Comparison of ENCODE assay signal across 1 cellular context in genomic region chr2:42854207-42854818, GRCh38.
TF ChIP-seq lines count a peak whose summit lies in the region.

No MANE protein-coding gene starts in this region.

TF ChIP-seq in HepG2, 621 proteins besides CTCF, POLR2A, EP300 and RAD21 (continued from another document and continues in another):
- TF ChIP-seq SIN3A (IDR thresholded peaks at IDR 0.05; ENCODE audit: borderline replicate concordance, low read depth, low read length) (peak; percentile 28; the same call in 1 of the 2 replicates), ZNF556 (CRISPR knock-in tag; IDR thresholded peaks at IDR 0.05; ENCODE audit: borderline replicate concordance) (peak; percentile 60; the same call in 1 of the 2 replicates), NPAS2 (CRISPR knock-in tag; IDR thresholded peaks at IDR 0.05; ENCODE audit: borderline replicate concordance) (no peak), PCBP1 (IDR thresholded peaks at IDR 0.05; ENCODE audit: borderline replicate concordance, low read depth, low read length) (0 out of 2 replicates have a peak, but pooled peaks have one; percentile 32), ZEB1 (IDR thresholded peaks at IDR 0.05; ENCODE audit: insufficient replicate concordance, low read depth) (no peak), ZNF737 (CRISPR knock-in tag; IDR thresholded peaks at IDR 0.05; ENCODE audit: borderline replicate concordance) (0 out of 2 replicates have a peak, but pooled peaks have one; percentile 55), CHCHD3 (CRISPR knock-in tag; IDR thresholded peaks at IDR 0.05) (no peak), RELA (CRISPR knock-in tag; IDR thresholded peaks at IDR 0.05) (no peak), ONECUT2 (CRISPR knock-in tag; IDR thresholded peaks at IDR 0.05) (no peak), MEF2D (CRISPR knock-in tag; IDR thresholded peaks at IDR 0.05) (peak; percentile 63; the same call in 1 of the 2 replicates), PITX1 (CRISPR knock-in tag; IDR thresholded peaks at IDR 0.05) (peak; percentile 71), TFE3 (CRISPR knock-in tag; IDR thresholded peaks at IDR 0.05) (no peak), ZNF781 (CRISPR knock-in tag; IDR thresholded peaks at IDR 0.05; ENCODE audit: borderline replicate concordance, not compliant biosample characterization) (no peak), HDAC6 (IDR thresholded peaks at IDR 0.05; ENCODE audit: low read depth, low read length) (no peak), KDM2A (CRISPR knock-in tag; IDR thresholded peaks at IDR 0.05; ENCODE audit: borderline replicate concordance, low read depth) (peak; percentile 40; the same call in 1 of the 2 replicates), NFE2L2 (IDR thresholded peaks at IDR 0.05; ENCODE audit: low read length) (no peak), BCL6 (CRISPR knock-in tag; IDR thresholded peaks at IDR 0.05) (0 out of 2 replicates have a peak, but pooled peaks have one; percentile 57), ZNF770 (CRISPR knock-in tag; IDR thresholded peaks at IDR 0.05) (peak; percentile 62; the same call in 1 of the 2 replicates), SALL1 (CRISPR knock-in tag; IDR thresholded peaks at IDR 0.05) (peak; percentile 79), PRDM10 (CRISPR knock-in tag; IDR thresholded peaks at IDR 0.05; ENCODE audit: low read depth) (no peak), RFXANK (CRISPR knock-in tag; IDR thresholded peaks at IDR 0.05) (no peak), ZNF264 (CRISPR knock-in tag; IDR thresholded peaks at IDR 0.05) (no peak), KDM3A (CRISPR knock-in tag; IDR thresholded peaks at IDR 0.05; ENCODE audit: low read depth) (peak; percentile 46; the same call in 1 of the 2 replicates), ZNF839 (CRISPR knock-in tag; IDR thresholded peaks at IDR 0.05; ENCODE audit: borderline replicate concordance) (peak; percentile 46; the same call in 1 of the 2 replicates), RFX1 (IDR thresholded peaks at IDR 0.05) (no peak), ZNF296 (CRISPR knock-in tag; conservative IDR thresholded peaks at IDR 0.05) (no peak; the same call in 1 of the 2 replicates), ZC3H13 (CRISPR knock-in tag; IDR thresholded peaks at IDR 0.05) (no peak), KLF11 (CRISPR knock-in tag; IDR thresholded peaks at IDR 0.05) (no peak), ZZZ3 (CRISPR knock-in tag; IDR thresholded peaks at IDR 0.05; ENCODE audit: borderline replicate concordance) (no peak), ZNF670 (CRISPR knock-in tag; IDR thresholded peaks at IDR 0.05; ENCODE audit: borderline replicate concordance) (no peak), ZNF558 (CRISPR knock-in tag; IDR thresholded peaks at IDR 0.05; ENCODE audit: borderline replicate concordance) (no peak), ZSCAN31 (CRISPR knock-in tag; IDR thresholded peaks at IDR 0.05; ENCODE audit: low read depth) (no peak), IKZF5 (CRISPR knock-in tag; IDR thresholded peaks at IDR 0.05) (no peak), FIP1L1 (IDR thresholded peaks at IDR 0.05; ENCODE audit: borderline replicate concordance, insufficient read depth, low read depth, low read length) (no peak), CENPT (CRISPR knock-in tag; IDR thresholded peaks at IDR 0.05; ENCODE audit: low read depth) (no peak), CREB1 (IDR thresholded peaks at IDR 0.05) (no peak), CREB1 (CRISPR knock-in tag; IDR thresholded peaks at IDR 0.05) (no peak), ZNF354B (CRISPR knock-in tag; IDR thresholded peaks at IDR 0.05) (no peak), BORCS8-MEF2B (CRISPR knock-in tag; IDR thresholded peaks at IDR 0.05) (peak; percentile 63), MXD4 (CRISPR knock-in tag; IDR thresholded peaks at IDR 0.05) (no peak; the same call in 1 of the 2 replicates), ATRX (CRISPR knock-in tag; IDR thresholded peaks at IDR 0.05; ENCODE audit: borderline replicate concordance) (no peak)
- TF ChIP-seq, protein P1, sequence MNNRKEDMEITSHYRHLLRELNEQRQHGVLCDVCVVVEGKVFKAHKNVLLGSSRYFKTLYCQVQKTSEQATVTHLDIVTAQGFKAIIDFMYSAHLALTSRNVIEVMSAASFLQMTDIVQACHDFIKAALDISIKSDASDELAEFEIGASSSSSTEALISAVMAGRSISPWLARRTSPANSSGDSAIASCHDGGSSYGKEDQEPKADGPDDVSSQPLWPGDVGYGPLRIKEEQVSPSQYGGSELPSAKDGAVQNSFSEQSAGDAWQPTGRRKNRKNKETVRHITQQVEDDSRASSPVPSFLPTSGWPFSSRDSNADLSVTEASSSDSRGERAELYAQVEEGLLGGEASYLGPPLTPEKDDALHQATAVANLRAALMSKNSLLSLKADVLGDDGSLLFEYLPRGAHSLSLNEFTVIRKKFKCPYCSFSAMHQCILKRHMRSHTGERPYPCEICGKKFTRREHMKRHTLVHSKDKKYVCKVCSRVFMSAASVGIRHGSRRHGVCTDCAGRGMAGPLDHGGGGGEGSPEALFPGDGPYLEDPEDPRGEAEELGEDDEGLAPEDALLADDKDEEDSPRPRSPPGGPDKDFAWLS (CRISPR knock-in tag; IDR thresholded peaks at IDR 0.05; ENCODE audit: borderline replicate concordance): peak; percentile 34; the same call in 1 of the 2 replicates
- TF ChIP-seq, protein P2, sequence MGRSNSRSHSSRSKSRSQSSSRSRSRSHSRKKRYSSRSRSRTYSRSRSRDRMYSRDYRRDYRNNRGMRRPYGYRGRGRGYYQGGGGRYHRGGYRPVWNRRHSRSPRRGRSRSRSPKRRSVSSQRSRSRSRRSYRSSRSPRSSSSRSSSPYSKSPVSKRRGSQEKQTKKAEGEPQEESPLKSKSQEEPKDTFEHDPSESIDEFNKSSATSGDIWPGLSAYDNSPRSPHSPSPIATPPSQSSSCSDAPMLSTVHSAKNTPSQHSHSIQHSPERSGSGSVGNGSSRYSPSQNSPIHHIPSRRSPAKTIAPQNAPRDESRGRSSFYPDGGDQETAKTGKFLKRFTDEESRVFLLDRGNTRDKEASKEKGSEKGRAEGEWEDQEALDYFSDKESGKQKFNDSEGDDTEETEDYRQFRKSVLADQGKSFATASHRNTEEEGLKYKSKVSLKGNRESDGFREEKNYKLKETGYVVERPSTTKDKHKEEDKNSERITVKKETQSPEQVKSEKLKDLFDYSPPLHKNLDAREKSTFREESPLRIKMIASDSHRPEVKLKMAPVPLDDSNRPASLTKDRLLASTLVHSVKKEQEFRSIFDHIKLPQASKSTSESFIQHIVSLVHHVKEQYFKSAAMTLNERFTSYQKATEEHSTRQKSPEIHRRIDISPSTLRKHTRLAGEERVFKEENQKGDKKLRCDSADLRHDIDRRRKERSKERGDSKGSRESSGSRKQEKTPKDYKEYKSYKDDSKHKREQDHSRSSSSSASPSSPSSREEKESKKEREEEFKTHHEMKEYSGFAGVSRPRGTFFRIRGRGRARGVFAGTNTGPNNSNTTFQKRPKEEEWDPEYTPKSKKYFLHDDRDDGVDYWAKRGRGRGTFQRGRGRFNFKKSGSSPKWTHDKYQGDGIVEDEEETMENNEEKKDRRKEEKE (IDR thresholded peaks at IDR 0.05): no peak
- TF ChIP-seq, protein P3, sequence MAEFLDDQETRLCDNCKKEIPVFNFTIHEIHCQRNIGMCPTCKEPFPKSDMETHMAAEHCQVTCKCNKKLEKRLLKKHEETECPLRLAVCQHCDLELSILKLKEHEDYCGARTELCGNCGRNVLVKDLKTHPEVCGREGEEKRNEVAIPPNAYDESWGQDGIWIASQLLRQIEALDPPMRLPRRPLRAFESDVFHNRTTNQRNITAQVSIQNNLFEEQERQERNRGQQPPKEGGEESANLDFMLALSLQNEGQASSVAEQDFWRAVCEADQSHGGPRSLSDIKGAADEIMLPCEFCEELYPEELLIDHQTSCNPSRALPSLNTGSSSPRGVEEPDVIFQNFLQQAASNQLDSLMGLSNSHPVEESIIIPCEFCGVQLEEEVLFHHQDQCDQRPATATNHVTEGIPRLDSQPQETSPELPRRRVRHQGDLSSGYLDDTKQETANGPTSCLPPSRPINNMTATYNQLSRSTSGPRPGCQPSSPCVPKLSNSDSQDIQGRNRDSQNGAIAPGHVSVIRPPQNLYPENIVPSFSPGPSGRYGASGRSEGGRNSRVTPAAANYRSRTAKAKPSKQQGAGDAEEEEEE (CRISPR knock-in tag; IDR thresholded peaks at IDR 0.05; ENCODE audit: borderline replicate concordance): no peak
- TF ChIP-seq, protein P4, sequence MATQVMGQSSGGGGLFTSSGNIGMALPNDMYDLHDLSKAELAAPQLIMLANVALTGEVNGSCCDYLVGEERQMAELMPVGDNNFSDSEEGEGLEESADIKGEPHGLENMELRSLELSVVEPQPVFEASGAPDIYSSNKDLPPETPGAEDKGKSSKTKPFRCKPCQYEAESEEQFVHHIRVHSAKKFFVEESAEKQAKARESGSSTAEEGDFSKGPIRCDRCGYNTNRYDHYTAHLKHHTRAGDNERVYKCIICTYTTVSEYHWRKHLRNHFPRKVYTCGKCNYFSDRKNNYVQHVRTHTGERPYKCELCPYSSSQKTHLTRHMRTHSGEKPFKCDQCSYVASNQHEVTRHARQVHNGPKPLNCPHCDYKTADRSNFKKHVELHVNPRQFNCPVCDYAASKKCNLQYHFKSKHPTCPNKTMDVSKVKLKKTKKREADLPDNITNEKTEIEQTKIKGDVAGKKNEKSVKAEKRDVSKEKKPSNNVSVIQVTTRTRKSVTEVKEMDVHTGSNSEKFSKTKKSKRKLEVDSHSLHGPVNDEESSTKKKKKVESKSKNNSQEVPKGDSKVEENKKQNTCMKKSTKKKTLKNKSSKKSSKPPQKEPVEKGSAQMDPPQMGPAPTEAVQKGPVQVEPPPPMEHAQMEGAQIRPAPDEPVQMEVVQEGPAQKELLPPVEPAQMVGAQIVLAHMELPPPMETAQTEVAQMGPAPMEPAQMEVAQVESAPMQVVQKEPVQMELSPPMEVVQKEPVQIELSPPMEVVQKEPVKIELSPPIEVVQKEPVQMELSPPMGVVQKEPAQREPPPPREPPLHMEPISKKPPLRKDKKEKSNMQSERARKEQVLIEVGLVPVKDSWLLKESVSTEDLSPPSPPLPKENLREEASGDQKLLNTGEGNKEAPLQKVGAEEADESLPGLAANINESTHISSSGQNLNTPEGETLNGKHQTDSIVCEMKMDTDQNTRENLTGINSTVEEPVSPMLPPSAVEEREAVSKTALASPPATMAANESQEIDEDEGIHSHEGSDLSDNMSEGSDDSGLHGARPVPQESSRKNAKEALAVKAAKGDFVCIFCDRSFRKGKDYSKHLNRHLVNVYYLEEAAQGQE (IDR thresholded peaks at IDR 0.05; ENCODE audit: borderline replicate concordance in 1 of 2, low read depth in 1 of 2, low read length in 2 of 2): no peak
